In genomic region chr6:148464319-148465010, GRCh38 we compare ENCODE assay signal across 9 cellular contexts.
DNase-seq lines count a peak whose midpoint lies in the region; ATAC-seq, FAIRE-seq and TF ChIP-seq lines count a peak whose summit lies in the region.
"Had no signal": no experiment of that assay in that cellular context is flagged by ENCODE, and none has a peak within 500 bp of the region (broad histone marks: within the 10 kb centered on the region; RNA-seq: fewer than 3 reads in every experiment).

No MANE protein-coding gene starts in this region.

- no peaks in the 10 kb centered on the region for H3K36me3 ChIP-seq in OCI-LY3 (replicated peaks; ENCODE audit: low read depth, low read length)

- H3K27me3 ChIP-seq in OCI-LY3 (ENCODE audit: low read depth, low read length), result peaks cover 20% of the 10 kb centered on the region
- no peaks in the 10 kb centered on the region for H3K27me3 ChIP-seq in foreskin keratinocyte

- no peaks in the 10 kb centered on the region for H4K20me1 ChIP-seq in OCI-LY3 (ENCODE audit: insufficient read depth, low read length)

- H3K4me1 ChIP-seq in OCI-LY3 (ENCODE audit: low read length) (no peaks in the 10 kb centered on the region), foreskin keratinocyte (no peaks in the 10 kb centered on the region)

- H3K9me3 Mint-ChIP-seq in activated T-helper 1 cell treated with anti-CD3 and anti-CD28 coated beads, Interleukin-12 subunit alpha, Interleukin-12 subunit beta, Interleukin-2, Interleukin-4 antibody, amounts not matched to agents 30 ng/mL and 10 ng/mL and 1 ng/mL, durations not matched to agents 14 hours and 24 hours and 36 hours, result no peaks in the 10 kb centered on the region
- no peaks in the 10 kb centered on the region for H3K9me3 Mint-ChIP-seq in osteocyte (ENCODE audit: unreplicated experiment)
- H3K9me3 Mint-ChIP-seq: dendritic cell treated with granulocyte-macrophage colony-stimulating factor and Interleukin-4, amounts not matched to agents 40 ng/mL and 50 ng/mL, for 4 days had no signal

- H3K9ac ChIP-seq in OCI-LY3 (ENCODE audit: low read length), result no peak overlapping the region

- no peak overlapping the region for H3K4me2 ChIP-seq in OCI-LY3 (ENCODE audit: low read length)

- H3K27ac Mint-ChIP-seq in activated T-helper 1 cell treated with anti-CD3 and anti-CD28 coated beads, Interleukin-12 subunit alpha, Interleukin-12 subunit beta, Interleukin-2, Interleukin-4 antibody, amounts not matched to agents 30 ng/mL and 10 ng/mL and 1 ng/mL, durations not matched to agents 14 hours and 24 hours and 36 hours, result no peak overlapping the region
- H3K27ac Mint-ChIP-seq in osteocyte (ENCODE audit: unreplicated experiment), result peak overlapping the region; percentile 29

- no peak overlapping the region for H3K4me3 Mint-ChIP-seq in activated T-helper 1 cell treated with anti-CD3 and anti-CD28 coated beads, Interleukin-12 subunit alpha, Interleukin-12 subunit beta, Interleukin-2, Interleukin-4 antibody, amounts not matched to agents 30 ng/mL and 10 ng/mL and 1 ng/mL, durations not matched to agents 14 hours and 24 hours and 36 hours
- H3K4me3 Mint-ChIP-seq in osteocyte (ENCODE audit: unreplicated experiment), result no peak overlapping the region
- H3K4me3 Mint-ChIP-seq: dendritic cell treated with granulocyte-macrophage colony-stimulating factor and Interleukin-4, amounts not matched to agents 40 ng/mL and 50 ng/mL, for 4 days had no signal

- H2AFZ ChIP-seq in OCI-LY3 (ENCODE audit: low read depth, low read length), result no peak overlapping the region

- intact Hi-C loops in activated T-helper 1 cell treated with anti-CD3 and anti-CD28 coated beads, Interleukin-12 subunit alpha, Interleukin-12 subunit beta, Interleukin-2, Interleukin-4 antibody, amounts not matched to agents 30 ng/mL and 10 ng/mL and 1 ng/mL, durations not matched to agents 14 hours and 24 hours and 36 hours (cut with micrococcal nuclease), result loop anchor here (1.0 to 5.0 kb wide), 4 partner anchors 122 to 957 kb away; partner anchors contain the start of genes SAMD5 and SASH1

- H3K27ac ChIP-seq in OCI-LY3 (ENCODE audit: low read length) (no peak overlapping the region), foreskin keratinocyte (no peak overlapping the region)

- H3K36me3 Mint-ChIP-seq in activated T-helper 1 cell treated with anti-CD3 and anti-CD28 coated beads, Interleukin-12 subunit alpha, Interleukin-12 subunit beta, Interleukin-2, Interleukin-4 antibody, amounts not matched to agents 30 ng/mL and 10 ng/mL and 1 ng/mL, durations not matched to agents 14 hours and 24 hours and 36 hours (ENCODE audit: low read depth), result no peaks in the 10 kb centered on the region
- peaks cover 8% of the 10 kb centered on the region for H3K36me3 Mint-ChIP-seq in osteocyte (ENCODE audit: unreplicated experiment)

- DNase-seq in D721Med (ENCODE audit: insufficient read length, low spot score), result no peak
- peak; percentile 77 for DNase-seq in HT1080 (ENCODE audit: low read depth)
- DNase-seq in activated T-helper 1 cell treated with anti-CD3 and anti-CD28 coated beads, Interleukin-12 subunit alpha, Interleukin-12 subunit beta, Interleukin-2, Interleukin-4 antibody, amounts not matched to agents 30 ng/mL and 10 ng/mL and 1 ng/mL, durations not matched to agents 14 hours and 24 hours and 36 hours (ENCODE audit: low spot score), result peak; percentile 26
- DNase-seq in foreskin keratinocyte, result peak in 1 of 2 donors; percentile 52
- peak; percentile 89 for DNase-seq in osteocyte (ENCODE audit: extremely low spot score, unreplicated experiment)
- peak; percentile 83 for DNase-seq in ureter (ENCODE audit: low spot score)

- H3K27me3 Mint-ChIP-seq in activated T-helper 1 cell treated with anti-CD3 and anti-CD28 coated beads, Interleukin-12 subunit alpha, Interleukin-12 subunit beta, Interleukin-2, Interleukin-4 antibody, amounts not matched to agents 30 ng/mL and 10 ng/mL and 1 ng/mL, durations not matched to agents 14 hours and 24 hours and 36 hours (ENCODE audit: insufficient read depth), result peaks cover 33% of the 10 kb centered on the region
- no peaks in the 10 kb centered on the region for H3K27me3 Mint-ChIP-seq in osteocyte (ENCODE audit: unreplicated experiment)

- TF ChIP-seq CTCF in D721Med (IDR thresholded peaks at IDR 0.05; ENCODE audit: insufficient read depth, missing control alignments) (peak; percentile 96), OCI-LY3 (IDR thresholded peaks at IDR 0.05; ENCODE audit: low read depth, low read length) (peak; percentile 86), foreskin keratinocyte (conservative IDR thresholded peaks at IDR 0.05) (peak; percentile 95), osteocyte (IDR thresholded peaks at IDR 0.05) (peak; percentile 96)

- no peaks in the 10 kb centered on the region for H3K9me3 ChIP-seq in OCI-LY3 (ENCODE audit: insufficient read depth, low read length)

- H3K79me2 ChIP-seq in OCI-LY3 (ENCODE audit: low read length), result no peaks in the 10 kb centered on the region

- H3K4me3 ChIP-seq in OCI-LY3 (ENCODE audit: low read length), result no peak overlapping the region

- H3K4me1 Mint-ChIP-seq in activated T-helper 1 cell treated with anti-CD3 and anti-CD28 coated beads, Interleukin-12 subunit alpha, Interleukin-12 subunit beta, Interleukin-2, Interleukin-4 antibody, amounts not matched to agents 30 ng/mL and 10 ng/mL and 1 ng/mL, durations not matched to agents 14 hours and 24 hours and 36 hours (ENCODE audit: low read depth), result peaks cover 7% of the 10 kb centered on the region
- H3K4me1 Mint-ChIP-seq in osteocyte (ENCODE audit: unreplicated experiment), result peaks cover 57% of the 10 kb centered on the region

- ATAC-seq in GM19468 (IDR thresholded peaks at IDR 0.05; ENCODE audit: extremely low read depth, unreplicated experiment) (peak; percentile 49), foreskin keratinocyte (peak; percentile 80)

- FAIRE-seq in D721Med (lab: Jason Lieb, UNC), result peak; percentile 90
